In the genomic region with DNA sequence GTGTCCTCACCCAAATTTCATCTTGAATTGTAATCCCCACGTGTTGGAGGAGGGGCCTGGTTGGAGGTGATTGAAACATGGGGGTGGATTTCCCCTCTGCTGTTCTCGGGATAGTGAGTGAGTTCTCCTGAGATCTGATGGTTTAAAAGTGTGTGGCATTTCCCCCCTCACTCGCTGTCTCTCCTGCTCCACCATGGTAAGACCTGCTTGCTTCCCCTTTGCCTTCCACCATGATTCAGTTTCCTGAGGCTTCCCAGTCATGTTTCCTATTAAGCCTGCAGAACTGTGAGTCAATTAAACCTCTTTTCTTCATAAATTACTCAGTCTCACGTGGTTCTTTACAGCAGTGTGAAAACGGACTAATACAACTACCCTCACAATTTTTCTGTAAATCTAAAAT, we compare ENCODE assay signal across 22 cellular contexts. TPM values are rescaled to one million over a fixed set of nuclear protein-coding genes. Genes with fewer than 3 reads are reported as not detected.
DNase-seq lines count a peak whose midpoint lies in the region; ATAC-seq, FAIRE-seq and TF ChIP-seq lines count a peak whose summit lies in the region.
"Had no signal": no experiment of that assay in that cellular context is flagged by ENCODE, and none has a peak within 500 bp of the region (broad histone marks: within the 10 kb centered on the region; RNA-seq: fewer than 3 reads in every experiment).

No MANE protein-coding gene starts in this region.

- no peaks in the 10 kb centered on the region for H3K27me3 Mint-ChIP-seq in activated CD4-positive, alpha-beta T cell treated with anti-CD3 and anti-CD28 coated beads for 36 hours
- H3K27me3 Mint-ChIP-seq in activated naive CD8-positive, alpha-beta T cell treated with anti-CD3 and anti-CD28 coated beads, Interleukin-2, amount 50 U/mL, for 24 hours = peaks cover 3% of the 10 kb centered on the region
- peaks cover 4% of the 10 kb centered on the region for H3K27me3 Mint-ChIP-seq in activated naive CD8-positive, alpha-beta T cell treated with anti-CD3 and anti-CD28 coated beads for 36 hours
- H3K27me3 Mint-ChIP-seq in activated T-helper 17 cell treated with anti-CD3 and anti-CD28 coated beads, Interleukin-2, amount 50 U/mL, for 72 hours = no peaks in the 10 kb centered on the region

- intact Hi-C loops in activated CD4-positive, alpha-beta T cell treated with anti-CD3 and anti-CD28 coated beads for 36 hours (cut with DNase I, micrococcal nuclease) = loop anchor here in 1 of 2 experiments (10.0 kb wide), 1 partner anchor 540 kb away; no protein-coding TSS in a partner anchor

- no peak overlapping the region for H3K27ac Mint-ChIP-seq in activated CD4-positive, alpha-beta T cell treated with anti-CD3 and anti-CD28 coated beads for 36 hours
- H3K27ac Mint-ChIP-seq in activated naive CD8-positive, alpha-beta T cell treated with anti-CD3 and anti-CD28 coated beads, Interleukin-2, amount 50 U/mL, for 24 hours = no peak overlapping the region
- H3K27ac Mint-ChIP-seq in activated naive CD8-positive, alpha-beta T cell treated with anti-CD3 and anti-CD28 coated beads for 36 hours = no peak overlapping the region
- H3K27ac Mint-ChIP-seq in activated T-helper 17 cell treated with anti-CD3 and anti-CD28 coated beads, Interleukin-2, amount 50 U/mL, for 72 hours = no peak overlapping the region
- H3K27ac Mint-ChIP-seq: HFFc6 had no signal

- no peak for TF ChIP-seq POLR2A in GM12891 (IDR thresholded peaks at IDR 0.05; ENCODE audit: low read depth, low read length)

- no peak for DNase-seq in activated CD4-positive, alpha-beta T cell treated with anti-CD3 and anti-CD28 coated beads for 36 hours
- DNase-seq in activated CD4-positive, alpha-beta T cell treated with anti-CD3 and anti-CD28 coated beads for 1 hour = no peak
- DNase-seq in activated naive CD8-positive, alpha-beta T cell treated with anti-CD3 and anti-CD28 coated beads, Interleukin-2, amount 50 U/mL, for 24 hours = no peak
- DNase-seq in activated naive CD8-positive, alpha-beta T cell treated with anti-CD3 and anti-CD28 coated beads for 36 hours = no peak
- DNase-seq in pulmonary artery endothelial cell (ENCODE audit: low read depth, low spot score) (peak; percentile 37), GM12891 (ENCODE audit: insufficient read length, low spot score) (no peak), caudate nucleus (lab: John Stamatoyannopoulos, UW) (no peak)
- DNase-seq: AML-193, DMS79, H7, HFFc6, NCI-H1417, NCI-H187, NCI-H2107, NCI-H510A, NCI-H748 treated with DMSO at 0.1 percent for 48 hours, Right ventricle myocardium superior had no signal

- no peak overlapping the region for H3K4me3 Mint-ChIP-seq in activated CD4-positive, alpha-beta T cell treated with anti-CD3 and anti-CD28 coated beads for 36 hours
- no peak overlapping the region for H3K4me3 Mint-ChIP-seq in activated naive CD8-positive, alpha-beta T cell treated with anti-CD3 and anti-CD28 coated beads, Interleukin-2, amount 50 U/mL, for 24 hours
- H3K4me3 Mint-ChIP-seq in activated naive CD8-positive, alpha-beta T cell treated with anti-CD3 and anti-CD28 coated beads for 36 hours = no peak overlapping the region
- H3K4me3 Mint-ChIP-seq in activated T-helper 17 cell treated with anti-CD3 and anti-CD28 coated beads, Interleukin-2, amount 50 U/mL, for 72 hours = no peak overlapping the region
- H3K4me3 Mint-ChIP-seq: HFFc6 had no signal

- CTCF ChIA-PET in activated CD4-positive, alpha-beta T cell treated with anti-CD3 and anti-CD28 coated beads for 36 hours (lab: Charles Lee) = interaction anchor here (1.0 to 14.7 kb wide), 2 partner anchors 30 to 137 kb away, joined by 3 to 280 read pairs; no protein-coding TSS in a partner anchor

- no peak for FAIRE-seq in GM12891 (lab: Jason Lieb, UNC)
- FAIRE-seq: RCC 7860 had no signal

- peak; percentile 45 for ATAC-seq in activated CD4-positive, alpha-beta T cell treated with anti-CD3 and anti-CD28 coated beads for 36 hours
- peak; percentile 23 for ATAC-seq in activated naive CD8-positive, alpha-beta T cell treated with anti-CD3 and anti-CD28 coated beads, Interleukin-2, amount 50 U/mL, for 24 hours
- ATAC-seq in activated T-helper 17 cell treated with anti-CD3 and anti-CD28 coated beads, Interleukin-2, amount 50 U/mL, for 72 hours (replicated peaks) = peak; percentile 83

- H3K27ac ChIP-seq in caudate nucleus (ENCODE audit: low read depth, low read length) = no peak overlapping the region
- H3K27ac ChIP-seq: 22Rv1, C4-2B had no signal

- no peaks in the 10 kb centered on the region for H3K36me3 Mint-ChIP-seq in activated CD4-positive, alpha-beta T cell treated with anti-CD3 and anti-CD28 coated beads for 36 hours (ENCODE audit: low read depth)
- H3K36me3 Mint-ChIP-seq in activated naive CD8-positive, alpha-beta T cell treated with anti-CD3 and anti-CD28 coated beads, Interleukin-2, amount 50 U/mL, for 24 hours (ENCODE audit: low read depth) = no peaks in the 10 kb centered on the region
- no peaks in the 10 kb centered on the region for H3K36me3 Mint-ChIP-seq in activated naive CD8-positive, alpha-beta T cell treated with anti-CD3 and anti-CD28 coated beads for 36 hours
- no peaks in the 10 kb centered on the region for H3K36me3 Mint-ChIP-seq in activated T-helper 17 cell treated with anti-CD3 and anti-CD28 coated beads, Interleukin-2, amount 50 U/mL, for 72 hours (ENCODE audit: low read depth)

- H3K4me1 Mint-ChIP-seq in activated CD4-positive, alpha-beta T cell treated with anti-CD3 and anti-CD28 coated beads for 36 hours = peaks cover 25% of the 10 kb centered on the region
- peaks cover 20% of the 10 kb centered on the region for H3K4me1 Mint-ChIP-seq in activated naive CD8-positive, alpha-beta T cell treated with anti-CD3 and anti-CD28 coated beads, Interleukin-2, amount 50 U/mL, for 24 hours
- peaks cover 15% of the 10 kb centered on the region for H3K4me1 Mint-ChIP-seq in activated naive CD8-positive, alpha-beta T cell treated with anti-CD3 and anti-CD28 coated beads for 36 hours
- H3K4me1 Mint-ChIP-seq in activated T-helper 17 cell treated with anti-CD3 and anti-CD28 coated beads, Interleukin-2, amount 50 U/mL, for 72 hours = peaks cover 13% of the 10 kb centered on the region

- POLR2A ChIA-PET in activated CD4-positive, alpha-beta T cell treated with anti-CD3 and anti-CD28 coated beads for 36 hours (lab: Charles Lee) = no interaction called here

- no peaks in the 10 kb centered on the region for H3K9me3 Mint-ChIP-seq in activated CD4-positive, alpha-beta T cell treated with anti-CD3 and anti-CD28 coated beads for 36 hours (ENCODE audit: low read depth)
- H3K9me3 Mint-ChIP-seq in activated naive CD8-positive, alpha-beta T cell treated with anti-CD3 and anti-CD28 coated beads, Interleukin-2, amount 50 U/mL, for 24 hours = no peaks in the 10 kb centered on the region
- H3K9me3 Mint-ChIP-seq in activated naive CD8-positive, alpha-beta T cell treated with anti-CD3 and anti-CD28 coated beads for 36 hours = no peaks in the 10 kb centered on the region
- H3K9me3 Mint-ChIP-seq in activated T-helper 17 cell treated with anti-CD3 and anti-CD28 coated beads, Interleukin-2, amount 50 U/mL, for 72 hours = no peaks in the 10 kb centered on the region
- H3K9me3 Mint-ChIP-seq: HFFc6 had no signal

TF ChIP-seq in GM12891, 5 proteins besides CTCF, POLR2A, EP300 and RAD21:
- no peak for TF ChIP-seq SPI1 (IDR thresholded peaks at IDR 0.05; ENCODE audit: low read depth, low read length)
- no peak for TF ChIP-seq PAX5 (IDR thresholded peaks at IDR 0.05; ENCODE audit: insufficient read depth, low read length, severe bottlenecking)
- TF ChIP-seq POLR2AphosphoS5 (IDR thresholded peaks at IDR 0.05; ENCODE audit: low read depth, low read length) = no peak
- no peak for TF ChIP-seq POU2F2 (IDR thresholded peaks at IDR 0.05; ENCODE audit: low read depth, low read length)
- TF ChIP-seq TAF1 (IDR thresholded peaks at IDR 0.05; ENCODE audit: low read depth, low read length) = no peak

RNA-seq across cellular contexts. Expression of a gene that starts 26.8 kb away (rescaled TPM):
- 10 to 100 TPM; 13.8 to 14.5 TPM for total RNA-seq in activated CD4-positive, alpha-beta T cell treated with anti-CD3 and anti-CD28 coated beads for 36 hours
- total RNA-seq in activated naive CD8-positive, alpha-beta T cell treated with anti-CD3 and anti-CD28 coated beads for 36 hours = 1 to 10 TPM; 2.7 to 3.7 TPM
- 10 to 100 TPM in 1 of 2 donors, 1 to 10 TPM in 1; 9.5 to 10.6 TPM for total RNA-seq in activated T-helper 17 cell treated with anti-CD3 and anti-CD28 coated beads, Interleukin-2, amount 50 U/mL, for 72 hours
- total RNA-seq in pulmonary artery endothelial cell = 0.26 and 0.71 TPM in 2 replicates
- not detected for polyA plus RNA-seq in GM12891 (2012; ENCODE audit: low read depth, missing spikeins)
- total RNA-seq: HFFc6, OCI-LY7 had no signal

Comparison
In these comparisons a context has a peak if more than half of its experiments do, and no peak if none do; other contexts are left out.
1. ATAC-seq: peak in every context shown above with its lines; median percentile 83 in activated T-helper 17 cell treated with anti-CD3 and anti-CD28 coated beads, Interleukin-2, amount 50 U/mL, for 72 hours; 45 in activated CD4-positive, alpha-beta T cell treated with anti-CD3 and anti-CD28 coated beads for 36 hours; 23 in activated naive CD8-positive, alpha-beta T cell treated with anti-CD3 and anti-CD28 coated beads, Interleukin-2, amount 50 U/mL, for 24 hours.